ENCODE assay signal across 29 cellular contexts in genomic region chr2:224711381-224711780, GRCh38. TPM values are rescaled to one million over a fixed set of nuclear protein-coding genes. Genes with fewer than 3 reads are reported as not detected.
"Had no signal": no experiment of that assay in that cellular context is flagged by ENCODE, and none has a peak within 500 bp of the region (broad histone marks: within the 10 kb centered on the region; RNA-seq: fewer than 3 reads in every experiment).

No MANE protein-coding gene starts in this region.

- H3K27ac Mint-ChIP-seq: nephron progenitor cell; stimulated activated memory B cell treated with anti-CD40 and anti-IgM and Interleukin-4, amounts not matched to agents 10 μg/mL and 1 μg/mL and 100 μg/mL, for 72 hours had no signal

- H3K4me3 Mint-ChIP-seq: naive thymus-derived CD8-positive, alpha-beta T cell; nephron progenitor cell; stimulated activated memory B cell treated with anti-CD40 and anti-IgM and Interleukin-4, amounts not matched to agents 10 μg/mL and 1 μg/mL and 100 μg/mL, for 72 hours had no signal

- H3K4me1 Mint-ChIP-seq: naive thymus-derived CD8-positive, alpha-beta T cell; nephron progenitor cell; stimulated activated memory B cell treated with anti-CD40 and anti-IgM and Interleukin-4, amounts not matched to agents 10 μg/mL and 1 μg/mL and 100 μg/mL, for 72 hours had no signal

- ATAC-seq: left colon; lower lobe of right lung; naive thymus-derived CD8-positive, alpha-beta T cell; stimulated activated memory B cell treated with anti-CD40 and anti-IgM and Interleukin-4, amounts not matched to agents 10 μg/mL and 1 μg/mL and 100 μg/mL, for 72 hours; stimulated activated naive CD8-positive, alpha-beta T cell treated with anti-CD3 and anti-CD28 coated beads, Interleukin-15, Interleukin-2, amounts not matched to agents 100 U/mL and 50 U/mL, for 24 hours had no signal

- H3K36me3 Mint-ChIP-seq: stimulated activated memory B cell treated with anti-CD40 and anti-IgM and Interleukin-4, amounts not matched to agents 10 μg/mL and 1 μg/mL and 100 μg/mL, for 72 hours had no signal

- H3K9me3 ChIP-seq: lower lobe of right lung, prostate gland, sigmoid colon, thoracic aorta, upper lobe of left lung had no signal

- DNase-seq: cerebellar nuclear complex; dorsolateral prefrontal cortex; effector CD4-positive, alpha-beta T cell; foreskin melanocyte; glutamatergic neuron; heart right ventricle; hippocampal formation; islet precursor cell; kidney glomerular epithelial cell; left colon; left ventricle myocardium superior; lower lobe of right lung; naive thymus-derived CD8-positive, alpha-beta T cell; nephron progenitor cell; right cardiac atrium; sigmoid colon; spleen; stimulated activated CD4-positive, alpha-beta T cell treated with anti-CD3 and anti-CD28 coated beads, Interleukin-4, amount 100 ng/mL, for 4 hours; stimulated activated naive CD8-positive, alpha-beta T cell treated with anti-CD3 and anti-CD28 coated beads, Interleukin-15, Interleukin-2, amounts not matched to agents 100 U/mL and 50 U/mL, for 24 hours; upper lobe of left lung had no signal

- H3K4me3 ChIP-seq: lower lobe of right lung, prostate gland, sigmoid colon, spleen, thoracic aorta, tibial nerve, upper lobe of left lung had no signal

- H3K27me3 Mint-ChIP-seq: stimulated activated memory B cell treated with anti-CD40 and anti-IgM and Interleukin-4, amounts not matched to agents 10 μg/mL and 1 μg/mL and 100 μg/mL, for 72 hours had no signal

- H3K36me3 ChIP-seq: heart right ventricle, lower lobe of right lung, prostate gland, sigmoid colon, spleen, thoracic aorta, tibial nerve, upper lobe of left lung had no signal

- H3K27ac ChIP-seq: lower lobe of right lung, prostate gland, spleen, thoracic aorta, tibial nerve, upper lobe of left lung had no signal

- H3K4me1 ChIP-seq: heart right ventricle, lower lobe of right lung, prostate gland, spleen, upper lobe of left lung had no signal

- H3K27me3 ChIP-seq: dorsolateral prefrontal cortex, sigmoid colon, spleen, tibial nerve, upper lobe of left lung had no signal

RNA-seq across cellular contexts. Expression of gene CCDC195, which starts 4.8 kb away (rescaled TPM):
- total RNA-seq: dorsolateral prefrontal cortex; fibroblast of lung; heart right ventricle; left colon; left ventricle myocardium superior; lower lobe of right lung; mononuclear cell; naive thymus-derived CD8-positive, alpha-beta T cell; osteocyte; prostate gland; right cardiac atrium; sigmoid colon; skeletal muscle tissue; spleen; thoracic aorta; tibial nerve; upper lobe of left lung had no signal
- polyA plus RNA-seq: esophagus; fibroblast of lung; heart right ventricle; naive thymus-derived CD8-positive, alpha-beta T cell; right cardiac atrium; sigmoid colon; spleen had no signal
